ENCODE assay signal across 21 cellular contexts in the genomic region with DNA sequence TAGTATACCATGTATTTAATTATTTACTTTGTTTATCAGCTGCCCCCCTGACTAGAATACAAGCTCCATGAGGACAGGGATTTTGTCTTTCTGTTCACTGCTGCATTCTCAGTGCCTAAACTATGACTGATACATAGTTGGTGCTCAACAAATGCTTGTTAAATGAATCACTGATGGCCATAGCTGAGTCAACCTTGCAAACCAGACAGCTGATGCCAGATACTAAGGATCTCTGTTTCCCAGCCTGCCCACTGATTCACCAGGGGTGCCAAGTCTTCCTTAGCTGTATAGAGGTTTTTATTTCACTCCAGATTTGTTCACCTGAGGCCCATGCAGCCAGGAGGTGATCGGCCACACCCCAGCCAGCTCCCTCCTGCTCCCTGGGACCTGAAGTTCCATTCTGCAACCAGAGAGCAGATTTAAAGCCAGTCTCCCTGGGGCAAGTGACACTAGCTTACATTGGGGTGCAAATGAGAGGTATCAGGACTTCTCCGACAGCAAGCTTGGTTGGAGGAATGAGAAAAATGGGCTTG.
A peak's percentile ranks its signal among the peaks of the same experiment; 100 is the strongest.
DNase-seq lines count a peak whose midpoint lies in the region; ATAC-seq, FAIRE-seq and TF ChIP-seq lines count a peak whose summit lies in the region.
"Had no signal": no experiment of that assay in that cellular context is flagged by ENCODE, and none has a peak within 500 bp of the region (broad histone marks: within the 10 kb centered on the region; RNA-seq: fewer than 3 reads in every experiment).

No MANE protein-coding gene starts in this region.

- H3K4me2 ChIP-seq in mammary epithelial cell (ENCODE audit: insufficient read depth, low read depth, low read length) (no peak overlapping the region), keratinocyte (ENCODE audit: control insufficient read depth, extremely low read depth, insufficient read depth, low read depth, low read length) (no peak overlapping the region)

- in situ Hi-C loops in mammary epithelial cell (cut with MboI; ENCODE audit: low sequenced_read_pairs in 2 of 2), result no loop called here

- CTCF ChIA-PET in mammary epithelial cell (lab: Charles Lee; ENCODE audit: low non-redundant PET), result no interaction called here

- FAIRE-seq in keratinocyte (lab: Jason Lieb, UNC), result no peak
- FAIRE-seq: GM12878, GM18507, H54, RCC 7860 had no signal

- H4K20me1 ChIP-seq in mammary epithelial cell (ENCODE audit: insufficient read depth, low read length) (no peaks in the 10 kb centered on the region), keratinocyte (ENCODE audit: control insufficient read depth, extremely low read depth, insufficient read depth, low read length) (no peaks in the 10 kb centered on the region)

- H3K36me3 ChIP-seq in mammary epithelial cell (ENCODE audit: insufficient read depth, low read length) (no peaks in the 10 kb centered on the region), keratinocyte (ENCODE audit: control insufficient read depth in 2 of 2, extremely low read depth in 1 of 2, insufficient read depth in 2 of 2, low read length in 2 of 2) (no peaks in the 10 kb centered on the region)
- H3K36me3 ChIP-seq: SJCRH30 had no signal

- no peak overlapping the region for H2AFZ ChIP-seq in mammary epithelial cell (ENCODE audit: low read depth, low read length)
- H2AFZ ChIP-seq in keratinocyte (ENCODE audit: control insufficient read depth, low read length), result no peak overlapping the region

- 71% methylated on average over 2 of the region's 2 CpGs for WGBS in mammary epithelial cell (ENCODE audit: low coverage, missing lambda C conversion rate)

- H3K4me1 ChIP-seq in mammary epithelial cell (ENCODE audit: insufficient read depth, low read length) (no peaks in the 10 kb centered on the region), keratinocyte (ENCODE audit: control insufficient read depth, extremely low read depth, insufficient read depth, low read length) (no peaks in the 10 kb centered on the region)
- H3K4me1 ChIP-seq: SJCRH30 had no signal

- no peaks in the 10 kb centered on the region for H3K9me3 ChIP-seq in mammary epithelial cell (replicated peaks; ENCODE audit: insufficient read depth, low read length)
- H3K9me3 ChIP-seq in keratinocyte (ENCODE audit: control insufficient read depth, low read depth, low read length), result no peaks in the 10 kb centered on the region
- H3K9me3 ChIP-seq: SJCRH30 had no signal

- H3K9ac ChIP-seq in mammary epithelial cell (ENCODE audit: insufficient read depth, low read length) (no peak overlapping the region), keratinocyte (ENCODE audit: control insufficient read depth, extremely low read depth, insufficient read depth, low read length) (no peak overlapping the region)

- no TSS peak for BruUV-seq in mammary epithelial cell (replicated peaks; lab: Mats Ljungman, UMichigan)

- H3K27me3 ChIP-seq in mammary epithelial cell (ENCODE audit: insufficient read depth, low read length) (no peaks in the 10 kb centered on the region), keratinocyte (ENCODE audit: control insufficient read depth, extremely low read depth, insufficient read depth, low read length) (peaks cover 4% of the 10 kb centered on the region)

- intact Hi-C loops in mammary epithelial cell (cut with micrococcal nuclease), result no loop called here
- intact Hi-C loops in posterior cingulate gyrus (cut with DNase I), result no loop called here

- TF ChIP-seq CTCF in mammary epithelial cell (conservative IDR thresholded peaks at IDR 0.05 in 1 of 2, IDR thresholded peaks at IDR 0.05 in 1 of 2; ENCODE audit: extremely low read depth in 1 of 2, insufficient read depth in 1 of 2, low read depth in 1 of 2, low read length in 2 of 2), result no peak
- TF ChIP-seq CTCF in keratinocyte (optimal IDR thresholded peaks at IDR 0.05 in 1 of 3, IDR thresholded peaks at IDR 0.05 in 1 of 3, conservative IDR thresholded peaks at IDR 0.05 in 1 of 3; ENCODE audit: extremely low read depth in 1 of 3, insufficient read depth in 2 of 3, low read length in 3 of 3), result no peak

- H3K27ac ChIP-seq in mammary epithelial cell (ENCODE audit: insufficient read depth, low read depth, low read length) (no peak overlapping the region), keratinocyte (ENCODE audit: control insufficient read depth, insufficient read depth, low read length) (no peak overlapping the region)
- H3K27ac ChIP-seq: SJCRH30 had no signal

- H3K4me3 ChIP-seq in mammary epithelial cell (replicated peaks in 1 of 3; ENCODE audit: insufficient read depth in 1 of 3, low read depth in 2 of 3, low read length in 3 of 3) (no peak overlapping the region), keratinocyte (ENCODE audit: control insufficient read depth in 2 of 3, extremely low read depth in 1 of 3, insufficient read depth in 2 of 3, low read depth in 1 of 3, low read length in 3 of 3) (no peak overlapping the region)
- H3K4me3 ChIP-seq: GM12878, SJCRH30 had no signal

- H3K9me1 ChIP-seq in keratinocyte (ENCODE audit: control insufficient read depth, extremely low read depth, insufficient read depth, low read length), result no peaks in the 10 kb centered on the region

- DNase-seq in Daoy (ENCODE audit: low read depth) (peak; percentile 18), LHCN-M2 (ENCODE audit: low read depth) (peak; percentile 16), mammary epithelial cell (peak; percentile 64), keratinocyte (ENCODE audit: low read depth, low spot score) (peak; percentile 4), posterior cingulate gyrus (no peak)
- no peak for DNase-seq in stimulated activated CD4-positive, alpha-beta T cell treated with anti-CD3 and anti-CD28 coated beads, Interleukin-1b, Interleukin-23, amount 100 ng/mL, for 48 hours
- no peak for DNase-seq in activated naive CD4-positive, alpha-beta T cell treated with anti-CD3 and anti-CD28 coated beads, Interleukin-2, amount 50 U/mL, for 16 hours
- DNase-seq: COR-L47, IMR-90, Kasumi-1, MV-4-11, NCI-H1417 treated with DMSO at 0.1 percent for 48 hours, NCI-H2029, NCI-H2171 treated with DMSO at 0.1 percent for 48 hours, NCI-H510A treated with DMSO at 0.1 percent for 48 hours, SJCRH30 had no signal

- H3K79me2 ChIP-seq in mammary epithelial cell (ENCODE audit: insufficient read depth, low read length) (no peaks in the 10 kb centered on the region), keratinocyte (ENCODE audit: control insufficient read depth, insufficient read depth, low read length) (no peaks in the 10 kb centered on the region)

- dilution Hi-C loops in mammary epithelial cell (cut with HindIII; ENCODE audit: low sequenced_read_pairs), result loop anchor here (5.0 kb wide), 1 partner anchor 61 kb away; no protein-coding TSS in a partner anchor
- dilution Hi-C loops in keratinocyte (cut with MboI; ENCODE audit: extremely low pct_ligation_motif_present, low sequenced_read_pairs), result no loop called here

- ATAC-seq in GM21390 (IDR thresholded peaks at IDR 0.05; ENCODE audit: unreplicated experiment), result no peak
- ATAC-seq: GM12878 had no signal

Comparison
In these comparisons a context has a peak if more than half of its experiments do, and no peak if none do; other contexts are left out.
1. DNase-seq: peak in Daoy (single experiment), LHCN-M2 (single experiment), mammary epithelial cell (single experiment) and keratinocyte (single experiment); none in stimulated activated CD4-positive, alpha-beta T cell treated with anti-CD3 and anti-CD28 coated beads, Interleukin-1b, Interleukin-23, amount 100 ng/mL, for 48 hours (single experiment), activated naive CD4-positive, alpha-beta T cell treated with anti-CD3 and anti-CD28 coated beads, Interleukin-2, amount 50 U/mL, for 16 hours (single experiment) and posterior cingulate gyrus (0 of 10).